ENCODE assay signal across 24 cellular contexts in genomic region chr13:77925616-77926015, GRCh38. TPM values are rescaled to one million over a fixed set of nuclear protein-coding genes. Genes with fewer than 3 reads are reported as not detected.
"Had no signal": no experiment of that assay in that cellular context is flagged by ENCODE, and none has a peak within 500 bp of the region (broad histone marks: within the 10 kb centered on the region; RNA-seq: fewer than 3 reads in every experiment).

No MANE protein-coding gene starts in this region.

- ATAC-seq: naive thymus-derived CD8-positive, alpha-beta T cell; natural killer cell treated with Interleukin-12 subunit alpha and Interleukin-12 subunit beta and Interleukin-15 and Interleukin-18, amount 100 ng/mL, for 72 hours; psoas muscle; right cardiac atrium; right lobe of liver; stimulated activated effector memory CD8-positive, alpha-beta T cell treated with anti-CD3 and anti-CD28 coated beads, Interleukin-12 subunit alpha, Interleukin-12 subunit beta, amount 100 ng/mL, for 72 hours; stimulated activated naive B cell treated with anti-CD40 and anti-IgM and Interleukin-4, amounts not matched to agents 10 μg/mL and 1 μg/mL and 100 μg/mL, for 72 hours; upper lobe of right lung had no signal

- H3K27me3 ChIP-seq: ovary, right lobe of liver, sigmoid colon, thyroid gland, tibial nerve, upper lobe of right lung, uterus had no signal

- H3K27ac ChIP-seq: ovary, parathyroid adenoma, psoas muscle, right lobe of liver, sigmoid colon, stomach, thoracic aorta, thyroid gland, tibial nerve, upper lobe of right lung, uterus had no signal

- H3K79me2 ChIP-seq: parathyroid adenoma had no signal

- H3K9me3 ChIP-seq: ovary, psoas muscle, right lobe of liver, sigmoid colon, stomach, thoracic aorta, thyroid gland, tibial nerve, upper lobe of right lung, uterus had no signal

- H3K9ac ChIP-seq: parathyroid adenoma had no signal

- H2AFZ ChIP-seq: parathyroid adenoma had no signal

- H3K36me3 ChIP-seq: ovary, right lobe of liver, sigmoid colon, stomach, thoracic aorta, thyroid gland, tibial nerve, upper lobe of right lung, uterus had no signal

- FAIRE-seq: small intestine had no signal

- H3K4me3 ChIP-seq: ovary, psoas muscle, right lobe of liver, sigmoid colon, stomach, thoracic aorta, thyroid gland, tibial nerve, upper lobe of right lung, uterus had no signal

- H3K4me1 ChIP-seq: parathyroid adenoma, psoas muscle, right lobe of liver, sigmoid colon, stomach, thyroid gland, tibial nerve, upper lobe of right lung, uterus had no signal

- DNase-seq: nephron progenitor cell; occipital lobe; ovary; psoas muscle; right cardiac atrium; right lobe of liver; sigmoid colon; small intestine; stimulated activated CD4-positive, alpha-beta T cell treated with anti-CD3 and anti-CD28 coated beads, Interleukin-15, amount 100 ng/mL, for 24 hours; stimulated activated CD4-positive, alpha-beta T cell treated with anti-CD3 and anti-CD28 coated beads, Interleukin-2, amount 100 ng/mL, for 24 hours; stimulated activated CD4-positive, alpha-beta T cell treated with anti-CD3 and anti-CD28 coated beads, Interleukin-2, amount 100 ng/mL, for 48 hours; stimulated activated CD4-positive, alpha-beta T cell treated with anti-CD3 and anti-CD28 coated beads, Interleukin-4, amount 100 ng/mL, for 24 hours; stimulated activated naive B cell treated with anti-CD40 and anti-IgM and Interleukin-4, amounts not matched to agents 10 μg/mL and 1 μg/mL and 100 μg/mL, for 72 hours; stimulated activated naive CD4-positive, alpha-beta T cell treated with Interleukin-2 at 50 U/mL for 16 hours; stomach; thyroid gland; upper lobe of right lung; uterus had no signal

RNA-seq across cellular contexts. Expression of gene EDNRB, which starts 7.0 kb away (rescaled TPM):
- total RNA-seq: naive thymus-derived CD8-positive, alpha-beta T cell; natural killer cell treated with Interleukin-12 subunit alpha and Interleukin-12 subunit beta and Interleukin-15 and Interleukin-18, amount 100 ng/mL, for 72 hours had no signal
- polyA plus RNA-seq: naive thymus-derived CD8-positive, alpha-beta T cell had no signal
